Comparison of ENCODE assay signal across 8 cellular contexts in genomic region chr5:142025637-142026036, GRCh38. TPM values are rescaled to one million over a fixed set of nuclear protein-coding genes. Genes with fewer than 3 reads are reported as not detected.
DNase-seq lines count a peak whose midpoint lies in the region; ATAC-seq and TF ChIP-seq lines count a peak whose summit lies in the region.

No MANE protein-coding gene starts in this region.

- H3K4me1 Mint-ChIP-seq in WTC11, result peaks cover 15% of the 10 kb centered on the region

- H3K9me3 ChIP-seq in iPS-15b (ENCODE audit: control insufficient read depth, insufficient read depth, low read length) (no peaks in the 10 kb centered on the region), stomach smooth muscle (ENCODE audit: control insufficient read depth in 2 of 2, low read length in 2 of 2) (no peaks in the 10 kb centered on the region)

- peaks cover 4% of the 10 kb centered on the region; the same call in 1 of the 2 replicates for H3K9me3 Mint-ChIP-seq in WTC11

- H3K4me3 ChIP-seq in iPS-15b (ENCODE audit: low read depth, low read length) (peak overlapping the region; percentile 60), stomach smooth muscle (ENCODE audit: low read length in 2 of 2) (peak overlapping the region; percentile 66 to 82), brain microvascular endothelial cell (ENCODE audit: low read depth, low read length) (no peak overlapping the region)

- peak overlapping the region; percentile 79 for H3K4me3 Mint-ChIP-seq in WTC11

- in situ Hi-C loops in brain microvascular endothelial cell (cut with HindIII; ENCODE audit: low pct_ligation_motif_present, low sequenced_read_pairs), result no loop called here

- no peak overlapping the region for H3K27ac Mint-ChIP-seq in WTC11

- ATAC-seq in WTC11, result no peak

- H3K27me3 ChIP-seq in iPS-15b (ENCODE audit: control insufficient read depth, insufficient read depth, low read length), result no peaks in the 10 kb centered on the region
- no peaks in the 10 kb centered on the region for H3K27me3 ChIP-seq in stomach smooth muscle (ENCODE audit: control insufficient read depth in 1 of 2, insufficient read depth in 2 of 2, low read length in 2 of 2)
- H3K27me3 ChIP-seq in brain microvascular endothelial cell (replicated peaks), result no peaks in the 10 kb centered on the region

- peaks cover 5% of the 10 kb centered on the region; the same call in 1 of the 2 replicates for H3K27me3 Mint-ChIP-seq in WTC11 (ENCODE audit: low read depth)

- POLR2A ChIA-PET in WTC11 (lab: Charles Lee), result no interaction called here

- peak; percentile 40 for DNase-seq in activated CD8-positive, alpha-beta memory T cell treated with anti-CD3 and anti-CD28 coated beads for 24 hours
- no peak for DNase-seq in activated CD8-positive, alpha-beta memory T cell treated with anti-CD3 and anti-CD28 coated beads, Interleukin-2, amount 50 U/mL, for 48 hours
- DNase-seq in WTC11 (ENCODE audit: low spot score), result no peak
- DNase-seq in kidney glomerular epithelial cell (lab: John Stamatoyannopoulos, UW), result no peak
- DNase-seq in DMS79 treated with DMSO at 0.1 percent for 48 hours (lab: John Stamatoyannopoulos, UW), result no peak
- DNase-seq in brain microvascular endothelial cell, result no peak

- H3K36me3 ChIP-seq in iPS-15b (ENCODE audit: control insufficient read depth, insufficient read depth, low read length) (no peaks in the 10 kb centered on the region), stomach smooth muscle (ENCODE audit: control insufficient read depth in 2 of 2, insufficient read depth in 2 of 2, low read length in 2 of 2) (no peaks in the 10 kb centered on the region), brain microvascular endothelial cell (replicated peaks) (no peaks in the 10 kb centered on the region)

- peaks cover 7% of the 10 kb centered on the region for H3K4me1 ChIP-seq in iPS-15b (ENCODE audit: control insufficient read depth, insufficient read depth, low read length)
- H3K4me1 ChIP-seq in stomach smooth muscle (ENCODE audit: control insufficient read depth, insufficient read depth, low read length), result peaks cover 7% of the 10 kb centered on the region

- no peaks in the 10 kb centered on the region for H3K36me3 Mint-ChIP-seq in WTC11

- H3K27ac ChIP-seq in stomach smooth muscle (ENCODE audit: low read length) (no peak overlapping the region), brain microvascular endothelial cell (no peak overlapping the region)

- H3K9ac ChIP-seq in iPS-15b (ENCODE audit: low read depth, low read length) (no peak overlapping the region), stomach smooth muscle (ENCODE audit: low read length in 2 of 2) (peak overlapping the region; percentile 51 to 64)

- CTCF ChIA-PET in WTC11 (lab: Charles Lee), result interaction anchor here (0.5 to 2.6 kb wide), 5 partner anchors 12 to 323 kb away, joined by 4 to 17 read pairs (median 5); partner anchors contain the start of genes GNPDA1 and RNF14

- TF ChIP-seq CTCF in WTC11 (IDR thresholded peaks at IDR 0.05) (no peak), brain microvascular endothelial cell (IDR thresholded peaks at IDR 0.05; ENCODE audit: low read depth, low read length, missing control alignments) (no peak)

TF ChIP-seq in WTC11, 78 proteins besides CTCF, POLR2A, EP300 and RAD21:
- TF ChIP-seq HMGA2 (CRISPR knock-in tag; IDR thresholded peaks at IDR 0.05) (no peak), JUN (CRISPR knock-in tag; IDR thresholded peaks at IDR 0.05) (no peak), ZNF671 (CRISPR knock-in tag; IDR thresholded peaks at IDR 0.05) (no peak), NFYB (CRISPR knock-in tag; conservative IDR thresholded peaks at IDR 0.05; ENCODE audit: low read depth) (no peak), ELF4 (CRISPR knock-in tag; IDR thresholded peaks at IDR 0.05; ENCODE audit: low read depth) (no peak), KAT7 (CRISPR knock-in tag; IDR thresholded peaks at IDR 0.05; ENCODE audit: borderline replicate concordance) (no peak), HMGXB4 (CRISPR knock-in tag; IDR thresholded peaks at IDR 0.05) (no peak), NR2C2 (CRISPR knock-in tag; IDR thresholded peaks at IDR 0.05) (no peak), ERG (CRISPR knock-in tag; IDR thresholded peaks at IDR 0.05) (no peak), FOXJ3 (CRISPR knock-in tag; IDR thresholded peaks at IDR 0.05; ENCODE audit: borderline replicate concordance) (no peak), ZMAT4 (CRISPR knock-in tag; IDR thresholded peaks at IDR 0.05) (no peak)
- TF ChIP-seq, protein P1, sequence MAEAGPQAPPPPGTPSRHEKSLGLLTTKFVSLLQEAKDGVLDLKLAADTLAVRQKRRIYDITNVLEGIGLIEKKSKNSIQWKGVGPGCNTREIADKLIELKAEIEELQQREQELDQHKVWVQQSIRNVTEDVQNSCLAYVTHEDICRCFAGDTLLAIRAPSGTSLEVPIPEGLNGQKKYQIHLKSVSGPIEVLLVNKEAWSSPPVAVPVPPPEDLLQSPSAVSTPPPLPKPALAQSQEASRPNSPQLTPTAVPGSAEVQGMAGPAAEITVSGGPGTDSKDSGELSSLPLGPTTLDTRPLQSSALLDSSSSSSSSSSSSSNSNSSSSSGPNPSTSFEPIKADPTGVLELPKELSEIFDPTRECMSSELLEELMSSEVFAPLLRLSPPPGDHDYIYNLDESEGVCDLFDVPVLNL (CRISPR knock-in tag; IDR thresholded peaks at IDR 0.05; ENCODE audit: borderline replicate concordance, low read depth), result no peak
- TF ChIP-seq, protein P2, sequence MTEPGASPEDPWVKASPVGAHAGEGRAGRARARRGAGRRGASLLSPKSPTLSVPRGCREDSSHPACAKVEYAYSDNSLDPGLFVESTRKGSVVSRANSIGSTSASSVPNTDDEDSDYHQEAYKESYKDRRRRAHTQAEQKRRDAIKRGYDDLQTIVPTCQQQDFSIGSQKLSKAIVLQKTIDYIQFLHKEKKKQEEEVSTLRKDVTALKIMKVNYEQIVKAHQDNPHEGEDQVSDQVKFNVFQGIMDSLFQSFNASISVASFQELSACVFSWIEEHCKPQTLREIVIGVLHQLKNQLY (CRISPR knock-in tag; IDR thresholded peaks at IDR 0.05), result no peak
TF ChIP-seq in WTC11: peak in this region for 0.

RNA-seq across cellular contexts. Expression of gene GNPDA1, which starts 12.8 kb away (rescaled TPM):
- 54.8 to 67.3 TPM (median 62.9 TPM) in 3 replicates for total RNA-seq in WTC11 (2021)

RNA-seq across cellular contexts. Expression of gene RNF14, which starts 56.7 kb away (rescaled TPM):
- 17.0 to 22.6 TPM (median 20.5 TPM) in 3 replicates for total RNA-seq in WTC11 (2021)
